1 cellular context compared by ENCODE assay signal in genomic region chr16:28866454-28866804, GRCh38.
TF ChIP-seq lines count a peak whose summit lies in the region.

No MANE protein-coding gene starts in this region.

TF ChIP-seq in IMR-90, 13 proteins besides CTCF, POLR2A, EP300 and RAD21:
- TF ChIP-seq NFE2L2 (IDR thresholded peaks at IDR 0.05; ENCODE audit: low read depth, low read length), result no peak
- TF ChIP-seq RCOR1 (IDR thresholded peaks at IDR 0.05; ENCODE audit: insufficient replicate concordance, low read length), result no peak
- no peak for TF ChIP-seq RFX5 (IDR thresholded peaks at IDR 0.05; ENCODE audit: low read depth, low read length)
- no peak for TF ChIP-seq MAZ (IDR thresholded peaks at IDR 0.05; ENCODE audit: borderline replicate concordance, low read depth, low read length)
- no peak for TF ChIP-seq BHLHE40 (IDR thresholded peaks at IDR 0.05; ENCODE audit: low read depth, low read length)
- no peak for TF ChIP-seq CEBPB (IDR thresholded peaks at IDR 0.05; ENCODE audit: low read depth, low read length)
- no peak for TF ChIP-seq MAFK (IDR thresholded peaks at IDR 0.05; ENCODE audit: low read depth, low read length)
- TF ChIP-seq CHD1 (IDR thresholded peaks at IDR 0.05; ENCODE audit: low read depth, low read length), result no peak
